Comparison of ENCODE assay signal across 8 cellular contexts in genomic region chr16:528111-529011, GRCh38. TPM values are rescaled to one million over a fixed set of nuclear protein-coding genes. Genes with fewer than 3 reads are reported as not detected.
A peak's percentile ranks its signal among the peaks of the same experiment; 100 is the strongest.
DNase-seq lines count a peak whose midpoint lies in the region; TF ChIP-seq lines count a peak whose summit lies in the region.

No MANE protein-coding gene starts in this region.

- TF ChIP-seq CTCF in HFFc6 (IDR thresholded peaks at IDR 0.05), result no peak
- TF ChIP-seq CTCF in OCI-LY7 (conservative IDR thresholded peaks at IDR 0.05; ENCODE audit: low read length), result no peak

- H3K27ac ChIP-seq in OCI-LY7 (ENCODE audit: low read depth, low read length, poor library complexity, severe bottlenecking), result peak overlapping the region; percentile 15

- no peaks in the 10 kb centered on the region for H3K9me3 Mint-ChIP-seq in HFFc6
- H3K9me3 Mint-ChIP-seq in activated naive CD8-positive, alpha-beta T cell treated with anti-CD3 and anti-CD28 coated beads for 36 hours, result no peaks in the 10 kb centered on the region

- peak overlapping the region; percentile 92 for H3K4me2 ChIP-seq in OCI-LY7 (ENCODE audit: low read length)

- peaks cover 14% of the 10 kb centered on the region for H3K27me3 Mint-ChIP-seq in HFFc6 (ENCODE audit: insufficient read depth)
- no peaks in the 10 kb centered on the region for H3K27me3 Mint-ChIP-seq in activated naive CD8-positive, alpha-beta T cell treated with anti-CD3 and anti-CD28 coated beads for 36 hours

- H3K9me2 ChIP-seq in OCI-LY7 (ENCODE audit: insufficient read depth, low read length), result no peaks in the 10 kb centered on the region

- intact Hi-C loops in OCI-LY7 (cut with micrococcal nuclease; ENCODE audit: unreplicated experiment), result no loop called here

- H3K4me1 ChIP-seq in OCI-LY7 (ENCODE audit: insufficient read depth, low read length, poor library complexity, severe bottlenecking), result peaks cover 24% of the 10 kb centered on the region

- BruUV-seq in OCI-LY7 (replicated peaks; lab: Mats Ljungman, UMichigan), result no TSS peak

- POLR2A ChIA-PET in OCI-LY7 (lab: Charles Lee), result no interaction called here

- H3K27ac Mint-ChIP-seq in HFFc6, result peak overlapping the region; percentile 98
- H3K27ac Mint-ChIP-seq in activated naive CD8-positive, alpha-beta T cell treated with anti-CD3 and anti-CD28 coated beads for 36 hours, result peak overlapping the region; percentile 93

- H3K36me3 Mint-ChIP-seq in HFFc6 (ENCODE audit: low read depth), result peaks cover 8% of the 10 kb centered on the region
- H3K36me3 Mint-ChIP-seq in activated naive CD8-positive, alpha-beta T cell treated with anti-CD3 and anti-CD28 coated beads for 36 hours, result peaks cover 11% of the 10 kb centered on the region

- no peaks in the 10 kb centered on the region for H4K20me1 ChIP-seq in OCI-LY7 (ENCODE audit: insufficient read depth, low read length)

- DNase-seq in GF-D8 (lab: John Stamatoyannopoulos, UW), result peak; percentile 28
- peak; percentile 82 for DNase-seq in HFFc6
- DNase-seq in OCI-LY7 (ENCODE audit: low spot score), result peak; percentile 37
- peak; percentile 47 for DNase-seq in activated naive CD8-positive, alpha-beta T cell treated with anti-CD3 and anti-CD28 coated beads for 36 hours
- DNase-seq in stimulated activated CD4-positive, alpha-beta T cell treated with anti-CD3 and anti-CD28 coated beads, Interleukin-15, amount 100 ng/mL, for 24 hours, result peak; percentile 74
- DNase-seq in globus pallidus (ENCODE audit: low spot score), result no peak
- DNase-seq in iPS-NIHi7 (ENCODE audit: extremely low spot score), result no peak

- H3K9me3 ChIP-seq in OCI-LY7 (ENCODE audit: low read length), result no peaks in the 10 kb centered on the region
- H3K9me3 ChIP-seq in iPS-18c (ENCODE audit: control insufficient read depth, insufficient read depth, low read length), result peaks cover 2% of the 10 kb centered on the region

- H3K4me3 ChIP-seq in OCI-LY7 (ENCODE audit: low read depth, low read length, poor library complexity, severe bottlenecking), result peak overlapping the region; percentile 92
- peak overlapping the region; percentile 77 for H3K4me3 ChIP-seq in iPS-18c (ENCODE audit: insufficient read depth, low read depth, low read length)

- H3K36me3 ChIP-seq in OCI-LY7 (ENCODE audit: insufficient read depth, low read length), result peaks cover 13% of the 10 kb centered on the region; the same call in 1 of the 2 replicates

- no peak overlapping the region for H2AFZ ChIP-seq in OCI-LY7 (ENCODE audit: low read length)

- peaks cover 39% of the 10 kb centered on the region for H3K4me1 Mint-ChIP-seq in HFFc6 (ENCODE audit: low read depth)
- H3K4me1 Mint-ChIP-seq in activated naive CD8-positive, alpha-beta T cell treated with anti-CD3 and anti-CD28 coated beads for 36 hours, result peaks cover 27% of the 10 kb centered on the region

- peaks cover 46% of the 10 kb centered on the region for H3K79me2 ChIP-seq in OCI-LY7 (ENCODE audit: insufficient read depth, low read depth, low read length)

- CTCF ChIA-PET in OCI-LY7 (lab: Charles Lee; ENCODE audit: unreplicated experiment), result no interaction called here

- peak overlapping the region; percentile 96 for H3K4me3 Mint-ChIP-seq in HFFc6
- H3K4me3 Mint-ChIP-seq in activated naive CD8-positive, alpha-beta T cell treated with anti-CD3 and anti-CD28 coated beads for 36 hours, result peak overlapping the region; percentile 93

RNA-seq across cellular contexts. Expression of gene CAPN15, which starts 0.8 kb away (rescaled TPM):
- 10 to 100 TPM; 35.3 to 41.4 (median 40.2) TPM for total RNA-seq in HFFc6 (2021; fragmentation: NEBNext Ultra II Directional; extraction: Animal tissue kit (Norgen Biotek cat#: 25700))
- total RNA-seq in OCI-LY7 (2014; rRNA removed; shearing (Covaris generic)), result 23.1 and 32.9 TPM in 2 replicates
- total RNA-seq in OCI-LY7 (2022), result 43.9 and 54.0 TPM in 2 replicates
- 10 to 100 TPM; 86.4 to 91.3 TPM for total RNA-seq in activated naive CD8-positive, alpha-beta T cell treated with anti-CD3 and anti-CD28 coated beads for 36 hours

RNA-seq across cellular contexts. Expression of gene PRR35, which starts 31.8 kb away (rescaled TPM):
- not detected for total RNA-seq in HFFc6 (2021; fragmentation: NEBNext Ultra II Directional; extraction: Animal tissue kit (Norgen Biotek cat#: 25700))
- total RNA-seq in OCI-LY7 (2014; rRNA removed; shearing (Covaris generic)), result not detected in 2 replicates
- not detected in 2 replicates for total RNA-seq in OCI-LY7 (2022)
- total RNA-seq in activated naive CD8-positive, alpha-beta T cell treated with anti-CD3 and anti-CD28 coated beads for 36 hours, result not detected

RNA-seq across cellular contexts. Expression of gene NHLRC4, which starts 38.4 kb away (rescaled TPM):
- under 1 TPM in 5 of 6 experiments, not detected in 1; 0.24 to 0.58 (median 0.28) TPM for total RNA-seq in HFFc6 (2021; fragmentation: NEBNext Ultra II Directional; extraction: Animal tissue kit (Norgen Biotek cat#: 25700))
- 3.7 and 4.2 TPM in 2 replicates for total RNA-seq in OCI-LY7 (2014; rRNA removed; shearing (Covaris generic))
- 2.5 and 2.6 TPM in 2 replicates for total RNA-seq in OCI-LY7 (2022)
- total RNA-seq in activated naive CD8-positive, alpha-beta T cell treated with anti-CD3 and anti-CD28 coated beads for 36 hours, result under 1 TPM; 0.54 to 0.76 TPM

RNA-seq across cellular contexts. Expression of gene PIGQ, which starts 41.4 kb away (rescaled TPM):
- 10 to 100 TPM; 30.4 to 39.5 (median 35.4) TPM for total RNA-seq in HFFc6 (2021; fragmentation: NEBNext Ultra II Directional; extraction: Animal tissue kit (Norgen Biotek cat#: 25700))
- 32.3 and 39.0 TPM in 2 replicates for total RNA-seq in OCI-LY7 (2014; rRNA removed; shearing (Covaris generic))
- total RNA-seq in OCI-LY7 (2022), result 51.4 and 54.2 TPM in 2 replicates
- total RNA-seq in activated naive CD8-positive, alpha-beta T cell treated with anti-CD3 and anti-CD28 coated beads for 36 hours, result 10 to 100 TPM; 28.8 to 29.1 TPM

Comparison
In these comparisons a context has a peak if more than half of its experiments do, and no peak if none do; other contexts are left out.
1. DNase-seq: peak in GF-D8 (single experiment), HFFc6 (single experiment), OCI-LY7 (single experiment), activated naive CD8-positive, alpha-beta T cell treated with anti-CD3 and anti-CD28 coated beads for 36 hours (single experiment) and stimulated activated CD4-positive, alpha-beta T cell treated with anti-CD3 and anti-CD28 coated beads, Interleukin-15, amount 100 ng/mL, for 24 hours (single experiment); none in globus pallidus (single experiment) and iPS-NIHi7 (single experiment).